Comparison of ENCODE assay signal across 22 cellular contexts in the genomic region with DNA sequence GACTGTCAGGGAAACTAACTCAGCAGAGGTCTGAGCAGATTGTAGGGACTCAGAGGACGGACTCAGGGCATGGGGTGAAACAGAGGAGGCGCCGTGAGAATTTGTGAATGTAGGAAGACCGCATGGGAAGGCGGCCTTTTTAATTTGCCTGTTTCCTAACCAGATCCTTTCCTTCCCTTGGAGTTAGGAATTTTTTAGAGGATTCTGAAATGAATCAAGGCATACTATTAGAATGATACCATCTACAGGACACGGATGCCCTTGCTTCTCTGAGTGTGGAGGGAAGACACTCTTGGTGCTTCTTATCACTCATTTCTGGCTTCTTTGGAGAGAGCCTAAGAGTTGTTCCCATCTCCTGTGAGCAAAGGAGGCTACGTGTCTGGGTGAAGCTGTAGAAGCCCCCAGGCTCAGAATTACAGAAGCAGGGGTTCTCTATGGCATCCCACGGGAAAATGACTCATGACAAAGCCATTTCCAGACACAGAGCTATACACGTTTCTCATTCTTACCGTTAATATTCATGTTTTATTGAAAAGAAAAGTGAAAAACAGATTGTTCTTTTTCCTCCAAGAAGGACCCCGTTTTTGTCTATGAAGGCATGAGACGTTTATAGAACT.
DNase-seq lines count a peak whose midpoint lies in the region; ATAC-seq, FAIRE-seq and TF ChIP-seq lines count a peak whose summit lies in the region.
"Had no signal": no experiment of that assay in that cellular context is flagged by ENCODE, and none has a peak within 500 bp of the region (broad histone marks: within the 10 kb centered on the region; RNA-seq: fewer than 3 reads in every experiment).

No MANE protein-coding gene starts in this region.

- H3K9me3 ChIP-seq in uterus = no peaks in the 10 kb centered on the region
- H3K9me3 ChIP-seq: BE2C had no signal

- ATAC-seq in GM18909 (IDR thresholded peaks at IDR 0.05; ENCODE audit: poor library complexity, unreplicated experiment) (no peak), HG03139 (IDR thresholded peaks at IDR 0.05; ENCODE audit: unreplicated experiment) (no peak)
- ATAC-seq: A549 had no signal

- peak; percentile 66 for DNase-seq in EH (ENCODE audit: low read depth)
- peak; percentile 42 for DNase-seq in RPMI7951 (ENCODE audit: low read depth)
- peak; percentile 71 for DNase-seq in islet precursor cell
- peak; percentile 25 for DNase-seq in urothelium cell line (ENCODE audit: low spot score)
- DNase-seq in uterus = no peak
- DNase-seq: BE2C, DMS79, GOT3, HCEC 1CT, KG1, NCI-H1105, NCI-H2029 treated with DMSO at 0.1 percent for 48 hours, NCI-H226, NCI-H524, NCI-H82, Right ventricle myocardium superior had no signal

- H3K4me3 ChIP-seq in uterus = no peak overlapping the region
- H3K4me3 ChIP-seq: A549 had no signal

- FAIRE-seq in urothelium cell line (lab: Jason Lieb, UNC) = no peak
- FAIRE-seq: A549, G401.6, GM12892, RCC 7860 had no signal

- no peaks in the 10 kb centered on the region for H3K36me3 ChIP-seq in uterus
- H3K36me3 ChIP-seq: BE2C had no signal

- TF ChIP-seq CTCF in uterus (IDR thresholded peaks at IDR 0.05) = no peak

- TF ChIP-seq POLR2A in uterus (IDR thresholded peaks at IDR 0.05) = no peak

- intact Hi-C loops in uterus (cut with DNase I; ENCODE audit: low total_unique reads) = no loop called here

- H3K27me3 ChIP-seq in uterus = peaks cover 0 to 3% of the 10 kb centered on the region in 2 donors
- H3K27me3 ChIP-seq: BE2C had no signal

- H3K27ac ChIP-seq in uterus = no peak overlapping the region
- H3K27ac ChIP-seq: A549 had no signal

- H3K4me1 ChIP-seq in uterus = no peaks in the 10 kb centered on the region
- H3K4me1 ChIP-seq: A549 had no signal

Comparison
In these comparisons a context has a peak if more than half of its experiments do, and no peak if none do; other contexts are left out.
1. DNase-seq: peak in EH (single experiment), RPMI7951 (single experiment), islet precursor cell (single experiment) and urothelium cell line (single experiment); none in uterus (0 of 2).